In genomic region chr13:56247692-56248091, GRCh38 we compare ENCODE assay signal across 35 cellular contexts.
"Had no signal": no experiment of that assay in that cellular context is flagged by ENCODE, and none has a peak within 500 bp of the region (broad histone marks: within the 10 kb centered on the region; RNA-seq: fewer than 3 reads in every experiment).

No MANE protein-coding gene starts in this region.

- H3K4me2 ChIP-seq: KMS-11 had no signal

- H3K9me3 ChIP-seq: MG63 had no signal

- H3K27ac ChIP-seq: KMS-11 had no signal

- DNase-seq: Karpas-422, Kasumi-1, KG1, MG63, MM.1S, MV-4-11, NCI-H1048, NCI-H1092, NCI-H1092 treated with DMSO at 0.1 percent for 48 hours, NCI-H1105, NCI-H1105 treated with DMSO at 0.1 percent for 48 hours, NCI-H1417, NCI-H1417 treated with DMSO at 0.1 percent for 48 hours, NCI-H1436, NCI-H1436 treated with DMSO at 0.1 percent for 48 hours, NCI-H146, NCI-H1694, NCI-H1694 treated with DMSO at 0.1 percent for 48 hours, NCI-H187, NCI-H187 treated with DMSO at 0.1 percent for 48 hours, NCI-H1930, NCI-H2029, NCI-H2029 treated with DMSO at 0.1 percent for 48 hours, NCI-H2081, NCI-H2081 treated with DMSO at 0.1 percent for 48 hours, NCI-H2107, NCI-H2171, NCI-H2171 treated with DMSO at 0.1 percent for 48 hours, NCI-H2227 treated with DMSO at 0.1 percent for 48 hours, NCI-H226, NCI-H345, NCI-H446, NCI-H446 treated with DMSO at 0.1 percent for 48 hours, NCI-H510A had no signal

- H3K36me3 ChIP-seq: MG63 had no signal

- H3K9ac ChIP-seq: KMS-11 had no signal

- H3K27me3 ChIP-seq: MG63 had no signal

- H3K4me3 ChIP-seq: MG63 had no signal
